ENCODE assay signal across 27 cellular contexts in the genomic region with DNA sequence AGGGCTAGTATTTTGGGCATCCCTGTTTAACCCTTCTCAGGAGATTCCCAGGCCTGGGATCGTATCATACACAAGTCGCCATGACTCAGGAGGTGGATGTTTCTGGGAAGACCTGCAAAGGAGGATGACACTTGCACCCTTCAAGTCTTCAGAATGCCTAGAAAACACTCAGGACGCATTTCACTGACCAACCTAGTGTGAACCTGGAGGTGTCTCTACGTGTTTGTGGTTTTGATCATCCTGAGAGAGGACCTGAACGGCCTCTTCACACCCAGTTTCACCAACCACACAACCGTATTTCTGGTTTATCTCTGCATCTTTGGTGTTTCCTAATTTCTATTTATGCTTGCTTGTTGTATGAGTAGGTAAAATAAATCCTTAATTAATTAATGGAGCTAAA. TPM values are rescaled to one million over a fixed set of nuclear protein-coding genes. Genes with fewer than 3 reads are reported as not detected.
A peak's percentile ranks its signal among the peaks of the same experiment; 100 is the strongest.
DNase-seq lines count a peak whose midpoint lies in the region; ATAC-seq and TF ChIP-seq lines count a peak whose summit lies in the region.
"Had no signal": no experiment of that assay in that cellular context is flagged by ENCODE, and none has a peak within 500 bp of the region (broad histone marks: within the 10 kb centered on the region; RNA-seq: fewer than 3 reads in every experiment).

No MANE protein-coding gene starts in this region.

- H3K18ac ChIP-seq in IMR-90 (ENCODE audit: low read depth, low read length): no peak overlapping the region

- no peak for ATAC-seq in activated T-cell treated with anti-CD3 and anti-CD28 coated beads, Interleukin-2, amount 50 U/mL, for 72 hours (replicated peaks in 1 of 2)
- ATAC-seq in IMR-90 (ENCODE audit: low read depth) (no peak), left cardiac atrium (no peak), HG03432 (IDR thresholded peaks at IDR 0.05; ENCODE audit: unreplicated experiment) (no peak), HG03457 (IDR thresholded peaks at IDR 0.05; ENCODE audit: unreplicated experiment) (no peak)
- ATAC-seq: activated CD4-positive, alpha-beta T cell treated with anti-CD3 and anti-CD28 coated beads for 36 hours; activated naive CD4-positive, alpha-beta T cell treated with anti-CD3 and anti-CD28 coated beads, Interleukin-2, amount 50 U/mL, for 72 hours had no signal

- H3K4me1 ChIP-seq in IMR-90 (ENCODE audit: control insufficient read depth, insufficient read depth, low read length): no peaks in the 10 kb centered on the region

- H3K9ac ChIP-seq in IMR-90 (ENCODE audit: low read depth, low read length): no peak overlapping the region

- no peak overlapping the region for H3K23ac ChIP-seq in IMR-90 (ENCODE audit: low read depth, low read length)

- H4K20me1 ChIP-seq in IMR-90 (ENCODE audit: insufficient read depth, low read length): no peaks in the 10 kb centered on the region

- no peak overlapping the region for H2BK5ac ChIP-seq in IMR-90 (ENCODE audit: low read depth, low read length, poor library complexity, severe bottlenecking)

- H2AK5ac ChIP-seq in IMR-90 (ENCODE audit: low read depth, low read length): no peak overlapping the region

- H3K27ac ChIP-seq in IMR-90 (ENCODE audit: insufficient read depth, low read length): no peak overlapping the region
- H3K27ac ChIP-seq: uterus had no signal

- no peak for DNase-seq in activated T-cell treated with anti-CD3 and anti-CD28 coated beads, Interleukin-2, amount 50 U/mL, for 72 hours
- no peak for DNase-seq in activated T-cell treated with anti-CD3 and anti-CD28 coated beads, Interleukin-2, amount 50 U/mL, for 48 hours
- DNase-seq in IMR-90 (no peak), left cardiac atrium (no peak), NCI-H2107 (lab: John Stamatoyannopoulos, UW) (no peak)
- DNase-seq in activated T-helper 1 cell treated with anti-CD3 and anti-CD28 coated beads, Interleukin-12 subunit alpha, Interleukin-12 subunit beta, Interleukin-2, Interleukin-4 antibody, amounts not matched to agents 30 ng/mL and 10 ng/mL and 1 ng/mL, durations not matched to agents 14 hours and 24 hours and 36 hours (ENCODE audit: low spot score): no peak
- DNase-seq: activated CD4-positive, alpha-beta T cell treated with anti-CD3 and anti-CD28 coated beads for 36 hours; activated T-cell treated with anti-CD3 and anti-CD28 coated beads for 4 hours; DMS153; effector CD4-positive, alpha-beta T cell; erythroblast; foreskin melanocyte; hypothalamus; NCI-H1105 treated with DMSO at 0.1 percent for 48 hours; NCI-H2081 treated with DMSO at 0.1 percent for 48 hours; NCI-H510A; occipital lobe; stimulated activated CD4-positive, alpha-beta T cell treated with anti-CD3 and anti-CD28 coated beads, Interleukin-4, amount 100 ng/mL, for 24 hours; uterus had no signal

- WGBS in IMR-90 (ENCODE audit: extremely low coverage in 2 of 2, insufficient read length in 1 of 2), 2 experiments: no CpG with 5 or more reads among the region's 6 CpGs

- TF ChIP-seq RAD21 in IMR-90 (IDR thresholded peaks at IDR 0.05; ENCODE audit: low read length): no peak

- H3K27me3 ChIP-seq in IMR-90 (ENCODE audit: control insufficient read depth, insufficient read depth, low read length): no peaks in the 10 kb centered on the region; the same call in 1 of the 2 replicates
- H3K27me3 ChIP-seq: uterus had no signal

- H3K79me1 ChIP-seq in IMR-90 (ENCODE audit: low read depth in 1 of 2, low read length in 2 of 2): peaks cover 14 to 15% of the 10 kb centered on the region in 2 experiments

- BruUV-seq in IMR-90 (replicated peaks; lab: Mats Ljungman, UMichigan): no TSS peak

- peaks cover 73% of the 10 kb centered on the region for H3K4me1 Mint-ChIP-seq in activated T-cell treated with anti-CD3 and anti-CD28 coated beads, Interleukin-2, amount 50 U/mL, for 72 hours (ENCODE audit: low read depth)
- H3K4me1 Mint-ChIP-seq in activated T-helper 1 cell treated with anti-CD3 and anti-CD28 coated beads, Interleukin-12 subunit alpha, Interleukin-12 subunit beta, Interleukin-2, Interleukin-4 antibody, amounts not matched to agents 30 ng/mL and 10 ng/mL and 1 ng/mL, durations not matched to agents 14 hours and 24 hours and 36 hours (ENCODE audit: low read depth): peaks cover 71% of the 10 kb centered on the region

- no peak overlapping the region for H4K91ac ChIP-seq in IMR-90 (ENCODE audit: insufficient read depth, low read depth, low read length)

- H3K4me3 Mint-ChIP-seq in activated T-cell treated with anti-CD3 and anti-CD28 coated beads, Interleukin-2, amount 50 U/mL, for 72 hours: peak overlapping the region; percentile 61 to 77
- H3K4me3 Mint-ChIP-seq in activated T-helper 1 cell treated with anti-CD3 and anti-CD28 coated beads, Interleukin-12 subunit alpha, Interleukin-12 subunit beta, Interleukin-2, Interleukin-4 antibody, amounts not matched to agents 30 ng/mL and 10 ng/mL and 1 ng/mL, durations not matched to agents 14 hours and 24 hours and 36 hours: peak overlapping the region; percentile 53
- H3K4me3 Mint-ChIP-seq: activated CD4-positive, alpha-beta T cell treated with anti-CD3 and anti-CD28 coated beads for 36 hours; CD14-positive monocyte had no signal

- H3K56ac ChIP-seq in IMR-90 (ENCODE audit: extremely low read depth, insufficient read depth, low read length): no peak overlapping the region

- no peaks in the 10 kb centered on the region for H3K9me1 ChIP-seq in IMR-90 (ENCODE audit: insufficient read depth, low read length)

- H2BK120ac ChIP-seq in IMR-90 (ENCODE audit: low read depth, low read length): no peak overlapping the region

- H3K4me3 ChIP-seq in IMR-90 (ENCODE audit: insufficient read depth, low read depth, low read length): no peak overlapping the region
- H3K4me3 ChIP-seq: uterus had no signal

- H3K9me3 ChIP-seq in IMR-90 (ENCODE audit: control insufficient read depth, insufficient read depth, low read length): no peaks in the 10 kb centered on the region
- H3K9me3 ChIP-seq: uterus had no signal

- H4K8ac ChIP-seq in IMR-90 (ENCODE audit: low read depth in 2 of 2, low read length in 2 of 2): no peak overlapping the region

- H3K36me3 ChIP-seq in IMR-90 (ENCODE audit: control insufficient read depth, insufficient read depth, low read length): no peaks in the 10 kb centered on the region
- H3K36me3 ChIP-seq: uterus had no signal

- no peak for TF ChIP-seq CTCF in IMR-90 (conservative IDR thresholded peaks at IDR 0.05; ENCODE audit: low read depth, low read length)

- H2AK9ac ChIP-seq in IMR-90 (replicated peaks; ENCODE audit: low read depth, low read length, poor library complexity): no peak overlapping the region

- H3K27ac Mint-ChIP-seq in activated T-cell treated with anti-CD3 and anti-CD28 coated beads, Interleukin-2, amount 50 U/mL, for 72 hours: peak overlapping the region; percentile 82
- H3K27ac Mint-ChIP-seq in activated T-helper 1 cell treated with anti-CD3 and anti-CD28 coated beads, Interleukin-12 subunit alpha, Interleukin-12 subunit beta, Interleukin-2, Interleukin-4 antibody, amounts not matched to agents 30 ng/mL and 10 ng/mL and 1 ng/mL, durations not matched to agents 14 hours and 24 hours and 36 hours: peak overlapping the region; percentile 61
- H3K27ac Mint-ChIP-seq: activated CD4-positive, alpha-beta T cell treated with anti-CD3 and anti-CD28 coated beads for 36 hours; CD14-positive monocyte had no signal

- no peak overlapping the region for H3K14ac ChIP-seq in IMR-90 (replicated peaks; ENCODE audit: low read depth, low read length)

- intact Hi-C loops in IMR-90 (cut with micrococcal nuclease): no loop called here
- intact Hi-C loops in activated T-helper 1 cell treated with anti-CD3 and anti-CD28 coated beads, Interleukin-12 subunit alpha, Interleukin-12 subunit beta, Interleukin-2, Interleukin-4 antibody, amounts not matched to agents 30 ng/mL and 10 ng/mL and 1 ng/mL, durations not matched to agents 14 hours and 24 hours and 36 hours (cut with micrococcal nuclease): loop anchor here (10.0 kb wide), 1 partner anchor 701 kb away; a partner anchor contains a TSS
- intact Hi-C loops in left cardiac atrium (cut with DNase I): loop anchor here in 1 of 2 donors (10.0 kb wide), 2 partner anchors 69 to 369 kb away; a partner anchor contains a TSS

- dilution Hi-C loops in IMR-90 (cut with HindIII; ENCODE audit: low sequenced_read_pairs, unreplicated experiment): no loop called here

- H3K4ac ChIP-seq in IMR-90 (ENCODE audit: low read depth, low read length): no peak overlapping the region

- no peak overlapping the region for H2BK15ac ChIP-seq in IMR-90 (ENCODE audit: low read depth, low read length)

- H3K9me3 Mint-ChIP-seq in activated T-cell treated with anti-CD3 and anti-CD28 coated beads, Interleukin-2, amount 50 U/mL, for 72 hours: no peaks in the 10 kb centered on the region
- no peaks in the 10 kb centered on the region for H3K9me3 Mint-ChIP-seq in activated T-helper 1 cell treated with anti-CD3 and anti-CD28 coated beads, Interleukin-12 subunit alpha, Interleukin-12 subunit beta, Interleukin-2, Interleukin-4 antibody, amounts not matched to agents 30 ng/mL and 10 ng/mL and 1 ng/mL, durations not matched to agents 14 hours and 24 hours and 36 hours
- H3K9me3 Mint-ChIP-seq: activated naive CD4-positive, alpha-beta T cell treated with anti-CD3 and anti-CD28 coated beads, Interleukin-2, amount 50 U/mL, for 72 hours; CD14-positive monocyte had no signal

- H4K5ac ChIP-seq in IMR-90 (ENCODE audit: low read depth, low read length): no peak overlapping the region

- CTCF ChIA-PET in IMR-90 (lab: Yijun Ruan, JAX): no interaction called here

- H3K36me3 Mint-ChIP-seq in activated T-cell treated with anti-CD3 and anti-CD28 coated beads, Interleukin-2, amount 50 U/mL, for 72 hours (ENCODE audit: insufficient read depth in 2 of 2): peaks cover 22 to 32% of the 10 kb centered on the region in 2 donors
- peaks cover 27% of the 10 kb centered on the region for H3K36me3 Mint-ChIP-seq in activated T-helper 1 cell treated with anti-CD3 and anti-CD28 coated beads, Interleukin-12 subunit alpha, Interleukin-12 subunit beta, Interleukin-2, Interleukin-4 antibody, amounts not matched to agents 30 ng/mL and 10 ng/mL and 1 ng/mL, durations not matched to agents 14 hours and 24 hours and 36 hours (ENCODE audit: low read depth)

- POLR2A ChIA-PET in IMR-90 (lab: Charles Lee; ENCODE audit: unreplicated experiment): no interaction called here

- H3K27me3 Mint-ChIP-seq in activated T-cell treated with anti-CD3 and anti-CD28 coated beads, Interleukin-2, amount 50 U/mL, for 72 hours (ENCODE audit: low read depth): no peaks in the 10 kb centered on the region
- no peaks in the 10 kb centered on the region for H3K27me3 Mint-ChIP-seq in activated T-helper 1 cell treated with anti-CD3 and anti-CD28 coated beads, Interleukin-12 subunit alpha, Interleukin-12 subunit beta, Interleukin-2, Interleukin-4 antibody, amounts not matched to agents 30 ng/mL and 10 ng/mL and 1 ng/mL, durations not matched to agents 14 hours and 24 hours and 36 hours (ENCODE audit: insufficient read depth)

- H2BK20ac ChIP-seq in IMR-90 (ENCODE audit: low read depth, low read length): no peak overlapping the region

- H2AFZ ChIP-seq in IMR-90 (replicated peaks; ENCODE audit: low read length, poor library complexity): peak overlapping the region; percentile 13

- H3K4me2 ChIP-seq in IMR-90 (ENCODE audit: low read depth, low read length): no peak overlapping the region

- in situ Hi-C loops in IMR-90 (cut with MboI; ENCODE audit: low sequenced_read_pairs): no loop called here

- no peak for TF ChIP-seq POLR2A in IMR-90 (IDR thresholded peaks at IDR 0.05; ENCODE audit: low read depth, low read length)

RNA-seq across cellular contexts. Expression of a gene that starts 2.8 kb away (rescaled TPM):
- 100 to 1,000 TPM; 284 to 361 TPM for total RNA-seq in activated T-cell treated with anti-CD3 and anti-CD28 coated beads, Interleukin-2, amount 50 U/mL, for 72 hours
- total RNA-seq in IMR-90 (2012; rRNA removed): 78.3 and 125 TPM in 2 replicates
- polyA plus RNA-seq in IMR-90 (2012; rRNA removed): 67.4 and 75.8 TPM in 2 replicates
- polyA plus RNA-seq in IMR-90 (2012; cell fraction: cytosol; rRNA removed): 23.0 and 34.0 TPM in 2 replicates
- polyA plus RNA-seq in IMR-90 (2012; cell fraction: nucleus; rRNA removed; ENCODE audit: low replicate concordance): 10.1 and 120 TPM in 2 replicates
- total RNA-seq in activated T-helper 1 cell treated with anti-CD3 and anti-CD28 coated beads, Interleukin-12 subunit alpha, Interleukin-12 subunit beta, Interleukin-2, Interleukin-4 antibody, amounts not matched to agents 30 ng/mL and 10 ng/mL and 1 ng/mL, durations not matched to agents 14 hours and 24 hours and 36 hours: 314 and 328 TPM in 2 replicates
- total RNA-seq in left cardiac atrium: 10 to 100 TPM; 73.3 to 88.5 TPM

RNA-seq across cellular contexts. Expression of a gene that starts 6.3 kb away (rescaled TPM):
- 10 to 100 TPM in 1 of 2 donors, 1 to 10 TPM in 1; 4.6 to 24.0 TPM for total RNA-seq in activated T-cell treated with anti-CD3 and anti-CD28 coated beads, Interleukin-2, amount 50 U/mL, for 72 hours
- total RNA-seq in IMR-90 (2012; rRNA removed) (not detected in 2 replicates), left cardiac atrium (under 1 TPM in 1 of 2 donors, not detected in 1; 0.24 TPM)
- polyA plus RNA-seq in IMR-90 (2012; rRNA removed): not detected in 2 replicates
- not detected in 2 replicates for polyA plus RNA-seq in IMR-90 (2012; cell fraction: cytosol; rRNA removed)
- polyA plus RNA-seq in IMR-90 (2012; cell fraction: nucleus; rRNA removed; ENCODE audit: low replicate concordance): not detected in 2 replicates
- total RNA-seq in activated T-helper 1 cell treated with anti-CD3 and anti-CD28 coated beads, Interleukin-12 subunit alpha, Interleukin-12 subunit beta, Interleukin-2, Interleukin-4 antibody, amounts not matched to agents 30 ng/mL and 10 ng/mL and 1 ng/mL, durations not matched to agents 14 hours and 24 hours and 36 hours: 5.6 and 6.8 TPM in 2 replicates
- total RNA-seq: chondrocyte, lung microvascular endothelial cell, occipital lobe, renal cortical epithelial cell, uterus had no signal
- polyA plus RNA-seq: CD14-positive monocyte, keratinocyte had no signal

RNA-seq across cellular contexts. Expression of a gene that starts 28.0 kb away (rescaled TPM):
- total RNA-seq in activated T-cell treated with anti-CD3 and anti-CD28 coated beads, Interleukin-2, amount 50 U/mL, for 72 hours: not detected
- total RNA-seq in IMR-90 (2012; rRNA removed) (not detected in 2 replicates), left cardiac atrium (not detected)
- not detected in 2 replicates for polyA plus RNA-seq in IMR-90 (2012; rRNA removed)
- polyA plus RNA-seq in IMR-90 (2012; cell fraction: cytosol; rRNA removed): not detected in 2 replicates
- polyA plus RNA-seq in IMR-90 (2012; cell fraction: nucleus; rRNA removed; ENCODE audit: low replicate concordance): not detected in 2 replicates
- total RNA-seq in activated T-helper 1 cell treated with anti-CD3 and anti-CD28 coated beads, Interleukin-12 subunit alpha, Interleukin-12 subunit beta, Interleukin-2, Interleukin-4 antibody, amounts not matched to agents 30 ng/mL and 10 ng/mL and 1 ng/mL, durations not matched to agents 14 hours and 24 hours and 36 hours: not detected in 2 replicates
- total RNA-seq: activated CD4-positive, alpha-beta T cell treated with anti-CD3 and anti-CD28 coated beads for 36 hours; activated naive CD4-positive, alpha-beta T cell treated with anti-CD3 and anti-CD28 coated beads, Interleukin-2, amount 50 U/mL, for 72 hours; chondrocyte; lung microvascular endothelial cell; occipital lobe; renal cortical epithelial cell; uterus had no signal
- polyA plus RNA-seq: CD14-positive monocyte, keratinocyte had no signal
